24 cellular contexts compared by ENCODE assay signal in the genomic region with DNA sequence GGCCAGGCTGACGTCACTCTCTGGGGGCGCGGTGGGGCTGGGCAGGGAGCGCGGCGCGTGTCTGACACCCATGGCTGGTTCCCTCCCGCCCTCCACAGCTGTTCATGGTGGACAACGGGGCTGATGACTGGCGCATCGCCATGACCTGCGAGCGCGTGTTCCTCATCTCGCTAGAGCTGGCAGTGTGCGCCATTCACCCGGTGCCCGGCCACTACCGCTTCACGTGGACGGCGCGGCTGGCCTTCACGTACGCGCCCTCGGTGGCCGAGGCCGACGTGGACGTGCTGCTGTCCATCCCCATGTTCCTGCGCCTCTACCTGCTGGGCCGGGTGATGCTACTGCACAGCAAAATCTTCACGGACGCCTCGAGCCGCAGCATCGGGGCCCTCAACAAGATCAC. TPM values are rescaled to one million over a fixed set of nuclear protein-coding genes. Genes with fewer than 3 reads are reported as not detected.
"Had no signal": no experiment of that assay in that cellular context is flagged by ENCODE, and none has a peak within 500 bp of the region (broad histone marks: within the 10 kb centered on the region; RNA-seq: fewer than 3 reads in every experiment).

No MANE protein-coding gene starts in this region.

- H3K9ac ChIP-seq: neural progenitor cell had no signal

- H3K4me3 ChIP-seq: left ventricle myocardium inferior, lung, neural progenitor cell, ovary, right atrium auricular region, right lobe of liver, smooth muscle cell, stomach, testis, thyroid gland, transverse colon, upper lobe of left lung, vagina had no signal

- H3K4me2 ChIP-seq: neural progenitor cell, smooth muscle cell had no signal

- DNase-seq: islet precursor cell; left ventricle myocardium inferior; mesendoderm; naive B cell; natural killer cell; nephron progenitor cell; ovary; right lobe of liver; stimulated activated CD4-positive, alpha-beta T cell treated with anti-CD3 and anti-CD28 coated beads, Interleukin-1b, Interleukin-23, amount 100 ng/mL, for 48 hours; stimulated activated CD4-positive, alpha-beta T cell treated with anti-CD3 and anti-CD28 coated beads, Interleukin-2, amount 100 ng/mL, for 48 hours; stimulated activated CD4-positive, alpha-beta T cell treated with anti-CD3 and anti-CD28 coated beads, Interleukin-4, amount 100 ng/mL, for 4 hours; stimulated activated CD8-positive, alpha-beta memory T cell treated with anti-CD3 and anti-CD28 coated beads, Interleukin-4, amount 100 ng/mL, for 48 hours; stimulated activated naive CD8-positive, alpha-beta T cell treated with anti-CD3 and anti-CD28 coated beads, Interleukin-15, Interleukin-2, amounts not matched to agents 100 U/mL and 50 U/mL, for 24 hours; stomach; testis; thyroid gland; transverse colon had no signal

- H2AFZ ChIP-seq: neural progenitor cell had no signal

- ATAC-seq: natural killer cell; stimulated activated memory B cell treated with anti-CD40 and anti-IgM and Interleukin-4, amounts not matched to agents 10 μg/mL and 1 μg/mL and 100 μg/mL, for 72 hours; stimulated activated naive CD8-positive, alpha-beta T cell treated with anti-CD3 and anti-CD28 coated beads, Interleukin-15, Interleukin-2, amounts not matched to agents 100 U/mL and 50 U/mL, for 24 hours had no signal

- H3K36me3 ChIP-seq: left ventricle myocardium inferior, neural progenitor cell, ovary, right atrium auricular region, right lobe of liver, stomach, thyroid gland, transverse colon, upper lobe of left lung, vagina had no signal

- H3K27me3 ChIP-seq: neural progenitor cell, ovary, right atrium auricular region, right lobe of liver, testis, thyroid gland, transverse colon, upper lobe of left lung, vagina had no signal

- H3K9me3 ChIP-seq: left ventricle myocardium inferior, ovary, right atrium auricular region, right lobe of liver, stomach, testis, thyroid gland, transverse colon, upper lobe of left lung, vagina had no signal

- H3K4me1 ChIP-seq: left ventricle myocardium inferior, neural progenitor cell, right atrium auricular region, right lobe of liver, stomach, testis, thyroid gland, transverse colon, upper lobe of left lung, vagina had no signal

- H3K27ac ChIP-seq: left ventricle myocardium inferior, neural progenitor cell, ovary, right atrium auricular region, right lobe of liver, stomach, testis, thyroid gland, transverse colon, upper lobe of left lung, vagina had no signal

RNA-seq across cellular contexts. Expression of a gene that starts 14.7 kb away (rescaled TPM):
- total RNA-seq: natural killer cell, right lobe of liver, stomach had no signal
